8 cellular contexts compared by ENCODE assay signal in genomic region chr13:51453959-51454703, GRCh38. TPM values are rescaled to one million over a fixed set of nuclear protein-coding genes. Genes with fewer than 3 reads are reported as not detected.
DNase-seq lines count a peak whose midpoint lies in the region; ATAC-seq lines count a peak whose summit lies in the region.

No MANE protein-coding gene starts in this region.

- no peak overlapping the region for H2AFZ ChIP-seq in Karpas-422 (ENCODE audit: low read length)

- intact Hi-C loops in activated CD4-positive, alpha-beta T cell treated with anti-CD3 and anti-CD28 coated beads, Interleukin-2, amount 10 ng/mL, durations not matched to agents 24 days and 14 days (cut with micrococcal nuclease): loop anchor here (1.0 to 5.0 kb wide), 13 partner anchors 49 to 1661 kb away; partner anchors contain the start of genes ALG11, CKAP2, KPNA3 and SUGT1

- peaks cover 42% of the 10 kb centered on the region for H3K36me3 Mint-ChIP-seq in activated CD4-positive, alpha-beta T cell treated with anti-CD3 and anti-CD28 coated beads, Interleukin-2, amount 10 ng/mL, durations not matched to agents 24 days and 14 days (ENCODE audit: low read depth)
- peaks cover 40% of the 10 kb centered on the region for H3K36me3 Mint-ChIP-seq in stimulated activated memory B cell treated with anti-CD40 and anti-IgM and Interleukin-4, amounts not matched to agents 10 μg/mL and 1 μg/mL and 100 μg/mL, for 72 hours

- WGBS in ectodermal cell, 2 experiments: 32 to 34% methylated on average over 13 of the region's 13 CpGs

- no peak for ATAC-seq in stimulated activated memory B cell treated with anti-CD40 and anti-IgM and Interleukin-4, amounts not matched to agents 10 μg/mL and 1 μg/mL and 100 μg/mL, for 72 hours

- H3K27ac Mint-ChIP-seq in activated CD4-positive, alpha-beta T cell treated with anti-CD3 and anti-CD28 coated beads, Interleukin-2, amount 10 ng/mL, durations not matched to agents 24 days and 14 days: peak overlapping the region; percentile 97
- H3K27ac Mint-ChIP-seq in stimulated activated memory B cell treated with anti-CD40 and anti-IgM and Interleukin-4, amounts not matched to agents 10 μg/mL and 1 μg/mL and 100 μg/mL, for 72 hours: peak overlapping the region; percentile 91

- H3K4me3 ChIP-seq in Karpas-422 (ENCODE audit: low read length) (peak overlapping the region; percentile 77), ectodermal cell (ENCODE audit: insufficient read depth, low read depth, low read length) (peak overlapping the region; percentile 72), mucosa of rectum (ENCODE audit: low read length in 2 of 2) (peak overlapping the region; percentile 83 to 93)

- H3K9me3 ChIP-seq in Karpas-422 (ENCODE audit: low read length) (no peaks in the 10 kb centered on the region), ectodermal cell (ENCODE audit: control insufficient read depth, low read length) (no peaks in the 10 kb centered on the region), mucosa of rectum (ENCODE audit: control insufficient read depth in 2 of 2, low read length in 2 of 2) (peaks cover 0 to 6% of the 10 kb centered on the region in 2 donors)

- peaks cover 31% of the 10 kb centered on the region for H3K4me1 ChIP-seq in Karpas-422 (ENCODE audit: low read length)
- H3K4me1 ChIP-seq in ectodermal cell (ENCODE audit: control insufficient read depth, insufficient read depth, low read length): peaks cover 3% of the 10 kb centered on the region
- peaks cover 16 to 23% of the 10 kb centered on the region in 2 donors for H3K4me1 ChIP-seq in mucosa of rectum (ENCODE audit: control insufficient read depth in 2 of 2, insufficient read depth in 2 of 2, low read length in 2 of 2)

- H3K36me3 ChIP-seq in Karpas-422 (ENCODE audit: insufficient read depth, low read length) (peaks cover 28% of the 10 kb centered on the region; the same call in 1 of the 2 replicates), ectodermal cell (ENCODE audit: control insufficient read depth, insufficient read depth, low read length) (peaks cover 9% of the 10 kb centered on the region), mucosa of rectum (ENCODE audit: control insufficient read depth in 2 of 2, insufficient read depth in 2 of 2, low read length in 2 of 2) (peaks cover 0 to 18% of the 10 kb centered on the region in 2 donors)

- peak; percentile 50 for DNase-seq in COLO668 (lab: John Stamatoyannopoulos, UW; ENCODE audit: unreplicated experiment)
- no peak for DNase-seq in Karpas-422
- DNase-seq in activated CD4-positive, alpha-beta T cell treated with anti-CD3 and anti-CD28 coated beads, Interleukin-2, amount 10 ng/mL, durations not matched to agents 24 days and 14 days: peak; percentile 82
- no peak for DNase-seq in NAMALWA (ENCODE audit: low spot score)
- no peak for DNase-seq in inferior parietal cortex (ENCODE audit: extremely low spot score)

- no peaks in the 10 kb centered on the region for H3K9me2 ChIP-seq in Karpas-422 (replicated peaks; ENCODE audit: insufficient read depth, low read length)

- peaks cover 15% of the 10 kb centered on the region for H3K79me2 ChIP-seq in Karpas-422 (ENCODE audit: low read length)

- H3K9ac ChIP-seq in Karpas-422 (ENCODE audit: low read length) (peak overlapping the region; percentile 88), mucosa of rectum (ENCODE audit: low read depth in 1 of 2, low read length in 2 of 2) (peak overlapping the region; percentile 98 to 99)

- no peaks in the 10 kb centered on the region for H4K20me1 ChIP-seq in Karpas-422 (ENCODE audit: insufficient read depth, low read depth, low read length)

- no peaks in the 10 kb centered on the region for H3K27me3 Mint-ChIP-seq in activated CD4-positive, alpha-beta T cell treated with anti-CD3 and anti-CD28 coated beads, Interleukin-2, amount 10 ng/mL, durations not matched to agents 24 days and 14 days
- no peaks in the 10 kb centered on the region for H3K27me3 Mint-ChIP-seq in stimulated activated memory B cell treated with anti-CD40 and anti-IgM and Interleukin-4, amounts not matched to agents 10 μg/mL and 1 μg/mL and 100 μg/mL, for 72 hours

- peaks cover 28% of the 10 kb centered on the region for H3K4me1 Mint-ChIP-seq in activated CD4-positive, alpha-beta T cell treated with anti-CD3 and anti-CD28 coated beads, Interleukin-2, amount 10 ng/mL, durations not matched to agents 24 days and 14 days
- peaks cover 37% of the 10 kb centered on the region for H3K4me1 Mint-ChIP-seq in stimulated activated memory B cell treated with anti-CD40 and anti-IgM and Interleukin-4, amounts not matched to agents 10 μg/mL and 1 μg/mL and 100 μg/mL, for 72 hours

- H3K4me3 Mint-ChIP-seq in activated CD4-positive, alpha-beta T cell treated with anti-CD3 and anti-CD28 coated beads, Interleukin-2, amount 10 ng/mL, durations not matched to agents 24 days and 14 days: peak overlapping the region; percentile 88
- H3K4me3 Mint-ChIP-seq in stimulated activated memory B cell treated with anti-CD40 and anti-IgM and Interleukin-4, amounts not matched to agents 10 μg/mL and 1 μg/mL and 100 μg/mL, for 72 hours: peak overlapping the region; percentile 81

- H3K27ac ChIP-seq in Karpas-422 (ENCODE audit: low read length) (peak overlapping the region; percentile 84), ectodermal cell (ENCODE audit: insufficient read depth, low read depth, low read length, poor library complexity, severe bottlenecking) (peak overlapping the region; percentile 94), mucosa of rectum (ENCODE audit: low read depth in 2 of 2, low read length in 2 of 2) (peak overlapping the region; percentile 97 to 99)

- H3K9me3 Mint-ChIP-seq in activated CD4-positive, alpha-beta T cell treated with anti-CD3 and anti-CD28 coated beads, Interleukin-2, amount 10 ng/mL, durations not matched to agents 24 days and 14 days: peaks cover 4% of the 10 kb centered on the region
- H3K9me3 Mint-ChIP-seq in stimulated activated memory B cell treated with anti-CD40 and anti-IgM and Interleukin-4, amounts not matched to agents 10 μg/mL and 1 μg/mL and 100 μg/mL, for 72 hours: no peaks in the 10 kb centered on the region

- H3K4me2 ChIP-seq in Karpas-422 (ENCODE audit: low read depth, low read length, poor library complexity, severe bottlenecking): peak overlapping the region; percentile 71

- H3K27me3 ChIP-seq in Karpas-422 (ENCODE audit: low read length) (no peaks in the 10 kb centered on the region), ectodermal cell (ENCODE audit: control insufficient read depth, insufficient read depth, low read length, poor library complexity, severe bottlenecking) (no peaks in the 10 kb centered on the region), mucosa of rectum (ENCODE audit: control insufficient read depth in 2 of 2, insufficient read depth in 2 of 2, low read length in 2 of 2) (no peaks in the 10 kb centered on the region)

RNA-seq across cellular contexts. Expression of gene INTS6, which starts 1.3 kb away (rescaled TPM):
- 61.0 and 86.2 TPM in 2 replicates for total RNA-seq in Karpas-422 (2014; rRNA removed; shearing (Covaris generic); ENCODE audit: low replicate concordance)
- 63.5 and 68.6 TPM in 2 replicates for total RNA-seq in activated CD4-positive, alpha-beta T cell treated with anti-CD3 and anti-CD28 coated beads, Interleukin-2, amount 10 ng/mL, durations not matched to agents 24 days and 14 days
- 40.4 TPM for polyA plus RNA-seq in ectodermal cell (2013, experiment 1 of 4)
- polyA plus RNA-seq in ectodermal cell (2013, experiment 2 of 4): 47.0 TPM
- 35.2 TPM for polyA plus RNA-seq in ectodermal cell (2013, experiment 3 of 4)
- polyA plus RNA-seq in ectodermal cell (2013, experiment 4 of 4): 43.4 TPM

Comparison
In these comparisons a context has a peak if more than half of its experiments do, and no peak if none do; other contexts are left out.
1. DNase-seq: peak in COLO668 (single experiment) and activated CD4-positive, alpha-beta T cell treated with anti-CD3 and anti-CD28 coated beads, Interleukin-2, amount 10 ng/mL, durations not matched to agents 24 days and 14 days (single experiment); none in Karpas-422 (single experiment), NAMALWA (single experiment) and inferior parietal cortex (single experiment).
2. Peak in every context shown above with its lines, with median percentiles within 50 percentile points of each other: H3K27ac ChIP-seq and H3K4me3 ChIP-seq.